Comparison of ENCODE assay signal across 19 cellular contexts in genomic region chr3:75101329-75102147, GRCh38.
DNase-seq lines count a peak whose midpoint lies in the region; ATAC-seq and TF ChIP-seq lines count a peak whose summit lies in the region.
"Had no signal": no experiment of that assay in that cellular context is flagged by ENCODE, and none has a peak within 500 bp of the region (broad histone marks: within the 10 kb centered on the region; RNA-seq: fewer than 3 reads in every experiment).

No MANE protein-coding gene starts in this region.

- no peak for ATAC-seq in GM19395 (IDR thresholded peaks at IDR 0.05; ENCODE audit: unreplicated experiment)
- ATAC-seq: right cardiac atrium; stimulated activated naive B cell treated with anti-CD40 and anti-IgM and Interleukin-4, amounts not matched to agents 10 μg/mL and 1 μg/mL and 100 μg/mL, for 72 hours had no signal

- H2AK5ac ChIP-seq in neuronal stem cell (ENCODE audit: low read depth, low read length), result no peak overlapping the region

- WGBS in neuronal stem cell (ENCODE audit: extremely low coverage in 2 of 2, insufficient read length in 2 of 2, insufficient replicate concordance in 1 of 2), 2 donors, result no CpG with 5 or more reads among the region's 11 CpGs

- peak overlapping the region; percentile 82 for H3K18ac ChIP-seq in neuronal stem cell (ENCODE audit: low read length)

- no peak overlapping the region for H2BK15ac ChIP-seq in neuronal stem cell (ENCODE audit: low read length)

- in situ Hi-C loops in brain microvascular endothelial cell (cut with HindIII; ENCODE audit: low pct_ligation_motif_present, low sequenced_read_pairs), result no loop called here

- H3K14ac ChIP-seq in neuronal stem cell (ENCODE audit: low read length), result no peak overlapping the region

- no peak overlapping the region for H3K4me2 ChIP-seq in neuronal stem cell (ENCODE audit: insufficient read depth, low read length, poor library complexity, severe bottlenecking)

- H3K23ac ChIP-seq in neuronal stem cell (ENCODE audit: low read depth, low read length, poor library complexity), result no peak overlapping the region

- H3K4me1 ChIP-seq in neuronal stem cell (ENCODE audit: control insufficient read depth in 2 of 2, insufficient read depth in 1 of 2, low read depth in 1 of 2, low read length in 2 of 2), result peaks cover 0 to 6% of the 10 kb centered on the region in 2 donors
- H3K4me1 ChIP-seq: Peyer's patch had no signal

- peaks cover 0 to 3% of the 10 kb centered on the region in 2 donors for H3K9me3 ChIP-seq in neuronal stem cell (replicated peaks in 1 of 2; ENCODE audit: control insufficient read depth in 2 of 2, insufficient read depth in 1 of 2, low read depth in 1 of 2, low read length in 2 of 2)
- H3K9me3 ChIP-seq: neutrophil, Peyer's patch had no signal

- H3K36me3 ChIP-seq in H7 (replicated peaks; ENCODE audit: control insufficient read depth, insufficient read depth, low read length) (no peaks in the 10 kb centered on the region), neuronal stem cell (replicated peaks in 1 of 2; ENCODE audit: control insufficient read depth in 2 of 2, insufficient read depth in 2 of 2, low read length in 2 of 2) (no peaks in the 10 kb centered on the region), brain microvascular endothelial cell (replicated peaks) (no peaks in the 10 kb centered on the region)
- H3K36me3 ChIP-seq: neutrophil, Peyer's patch had no signal

- peak overlapping the region; percentile 33 for H2BK12ac ChIP-seq in neuronal stem cell (ENCODE audit: low read length)

- no peak overlapping the region for H3K4ac ChIP-seq in neuronal stem cell (ENCODE audit: low read length)

- H3K4me3 ChIP-seq in H7 (ENCODE audit: insufficient read depth, low read depth, low read length) (no peak overlapping the region), neuronal stem cell (ENCODE audit: low read length in 2 of 2) (no peak overlapping the region), brain microvascular endothelial cell (ENCODE audit: low read depth, low read length) (no peak overlapping the region)
- H3K4me3 ChIP-seq: Peyer's patch had no signal

- no peak overlapping the region for H4K8ac ChIP-seq in neuronal stem cell (ENCODE audit: low read depth, low read length)

- no peak overlapping the region for H3K9ac ChIP-seq in neuronal stem cell (ENCODE audit: low read depth, low read length, poor library complexity)

- no peak overlapping the region for H4K91ac ChIP-seq in neuronal stem cell (ENCODE audit: low read depth, low read length, poor library complexity)

- H2BK5ac ChIP-seq in neuronal stem cell (ENCODE audit: low read length), result no peak overlapping the region

- peak overlapping the region; percentile 85 for H2AFZ ChIP-seq in neuronal stem cell (ENCODE audit: low read length)

- H2BK120ac ChIP-seq in neuronal stem cell (ENCODE audit: low read depth, low read length), result no peak overlapping the region

- no peaks in the 10 kb centered on the region for H3K79me1 ChIP-seq in neuronal stem cell (ENCODE audit: low read depth, low read length)

- H3K27ac ChIP-seq in neuronal stem cell (replicated peaks; ENCODE audit: low read length), result peak overlapping the region; percentile 83
- H3K27ac ChIP-seq in brain microvascular endothelial cell, result no peak overlapping the region
- H3K27ac ChIP-seq: neutrophil had no signal

- no peaks in the 10 kb centered on the region for H3K27me3 ChIP-seq in H7 (ENCODE audit: control insufficient read depth, insufficient read depth, low read length)
- H3K27me3 ChIP-seq in neuronal stem cell (ENCODE audit: control insufficient read depth in 3 of 3, insufficient read depth in 3 of 3, low read depth in 1 of 3, low read length in 3 of 3), result no peaks in the 10 kb centered on the region
- H3K27me3 ChIP-seq in brain microvascular endothelial cell (replicated peaks), result no peaks in the 10 kb centered on the region
- H3K27me3 ChIP-seq: neutrophil, Peyer's patch had no signal

- peak; percentile 28 for DNase-seq in H7
- peak; percentile 8 for DNase-seq in astrocyte of the hippocampus (ENCODE audit: low read depth, low spot score)
- peak; percentile 22 for DNase-seq in iPS DF 4.7 (ENCODE audit: extremely low read depth, low spot score)
- peak; percentile 51 for DNase-seq in neuronal stem cell (ENCODE audit: low spot score)
- no peak for DNase-seq in hippocampal formation (lab: John Stamatoyannopoulos, UW)
- no peak for DNase-seq in brain microvascular endothelial cell
- no peak for DNase-seq in NCI-H446 treated with DMSO at 0.1 percent for 48 hours (lab: John Stamatoyannopoulos, UW)
- DNase-seq: activated CD4-positive, alpha-beta memory T cell treated with anti-CD3 and anti-CD28 coated beads, Interleukin-2, amount 10 ng/mL, durations not matched to agents 7 days and 5 days; activated naive CD4-positive, alpha-beta T cell treated with Interleukin-2 at 50 U/mL for 16 hours; activated T-cell treated with anti-CD3 and anti-CD28 coated beads, Interleukin-2, amount 50 U/mL, for 24 hours; central memory CD4-positive, alpha-beta T cell; Kasumi-1; NCI-H1417; right cardiac atrium; stimulated activated naive B cell treated with anti-CD40 and anti-IgM and Interleukin-4, amounts not matched to agents 10 μg/mL and 1 μg/mL and 100 μg/mL, for 72 hours; T-helper 2 cell had no signal

- no peak for TF ChIP-seq CTCF in brain microvascular endothelial cell (IDR thresholded peaks at IDR 0.05; ENCODE audit: low read depth, low read length, missing control alignments)

Comparison
In these comparisons a context has a peak if more than half of its experiments do, and no peak if none do; other contexts are left out.
1. DNase-seq: peak in H7 (single experiment), astrocyte of the hippocampus (single experiment), iPS DF 4.7 (single experiment) and neuronal stem cell (single experiment); none in hippocampal formation (0 of 2), brain microvascular endothelial cell (single experiment) and NCI-H446 treated with DMSO at 0.1 percent for 48 hours (single experiment).